8 cellular contexts compared by ENCODE assay signal in the genomic region with DNA sequence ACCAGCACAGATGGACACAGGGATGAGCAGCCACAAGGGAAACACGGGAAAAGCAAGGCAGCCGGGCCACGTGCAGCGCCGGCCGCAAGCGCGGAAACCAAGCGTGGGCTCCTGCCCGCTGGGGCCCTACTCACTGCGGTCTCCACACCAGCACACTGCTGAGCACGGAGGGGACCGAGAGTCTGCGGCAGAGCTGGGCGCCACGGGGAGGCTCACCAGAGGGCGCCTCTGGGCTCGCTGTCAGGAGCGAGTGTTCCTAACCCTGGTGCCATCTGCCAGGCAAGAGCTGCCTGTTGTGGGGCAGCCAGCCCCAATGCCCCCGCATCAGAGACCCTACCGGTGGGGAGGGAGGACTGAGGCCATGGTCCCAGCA. TPM values are rescaled to one million over a fixed set of nuclear protein-coding genes. Genes with fewer than 3 reads are reported as not detected.
DNase-seq lines count a peak whose midpoint lies in the region; ATAC-seq and TF ChIP-seq lines count a peak whose summit lies in the region.

No MANE protein-coding gene starts in this region.

- H3K9me3 Mint-ChIP-seq in CD8-positive, alpha-beta memory T cell: no peaks in the 10 kb centered on the region
- no peaks in the 10 kb centered on the region for H3K9me3 Mint-ChIP-seq in neural crest cell

- H3K4me3 ChIP-seq in CD8-positive, alpha-beta memory T cell (ENCODE audit: low read length): peak overlapping the region; percentile 75
- H3K4me3 ChIP-seq in esophagus (ENCODE audit: low read depth in 1 of 2, low read length in 2 of 2) (peak overlapping the region; percentile 30 to 32), stomach (peak overlapping the region; percentile 11 to 38 (median 20))

- peaks cover 5% of the 10 kb centered on the region for H3K36me3 ChIP-seq in CD8-positive, alpha-beta memory T cell (ENCODE audit: insufficient read depth, low read length)
- H3K36me3 ChIP-seq in esophagus (ENCODE audit: control insufficient read depth in 2 of 2, insufficient read depth in 2 of 2, low read length in 1 of 2) (peaks cover 7 to 39% of the 10 kb centered on the region in 2 donors), stomach (peaks cover 15 to 26% (median 23%) of the 10 kb centered on the region in 4 donors)

- TF ChIP-seq CTCF in neural crest cell (conservative IDR thresholded peaks at IDR 0.05) (peak; percentile 50), stomach (IDR thresholded peaks at IDR 0.05) (peak in 5 of 7 experiments; percentile 28 to 77 (median 46))

- no peak for TF ChIP-seq EP300 in stomach (IDR thresholded peaks at IDR 0.05)

- H3K27ac Mint-ChIP-seq in CD8-positive, alpha-beta memory T cell: peak overlapping the region; percentile 79 to 99 (median 92)
- no peak overlapping the region for H3K27ac Mint-ChIP-seq in neural crest cell (ENCODE audit: unreplicated experiment)

- H3K4me1 Mint-ChIP-seq in CD8-positive, alpha-beta memory T cell: peaks cover 29 to 52% (median 32%) of the 10 kb centered on the region in 3 donors
- peaks cover 23% of the 10 kb centered on the region for H3K4me1 Mint-ChIP-seq in neural crest cell

- CTCF ChIA-PET in CD8-positive, alpha-beta memory T cell (lab: Charles Lee): interaction anchor here (0.6 to 2.1 kb wide), 18 partner anchors 10 to 102 kb away, joined by 3 to 10 read pairs (median 4); a partner anchor contains a TSS

- H3K27me3 ChIP-seq in CD8-positive, alpha-beta memory T cell (ENCODE audit: insufficient read depth, low read length, poor library complexity, severe bottlenecking): no peaks in the 10 kb centered on the region
- H3K27me3 ChIP-seq in esophagus (ENCODE audit: control insufficient read depth in 1 of 2, insufficient read depth in 2 of 2, low read length in 2 of 2) (no peaks in the 10 kb centered on the region), stomach (no peaks in the 10 kb centered on the region)

- peaks cover 48% of the 10 kb centered on the region for H3K4me1 ChIP-seq in CD8-positive, alpha-beta memory T cell (ENCODE audit: insufficient read depth, low read length)
- H3K4me1 ChIP-seq in esophagus (ENCODE audit: control insufficient read depth in 2 of 2, insufficient read depth in 2 of 2, low read length in 1 of 2) (peaks cover 34 to 61% of the 10 kb centered on the region in 2 donors), stomach (peaks cover 50 to 77% (median 73%) of the 10 kb centered on the region in 4 donors)

- DNase-seq in CD8-positive, alpha-beta memory T cell: peak; percentile 60 to 81 (median 63)
- DNase-seq in NCI-H2171 treated with DMSO at 0.1 percent for 48 hours (lab: John Stamatoyannopoulos, UW) (peak; percentile 74), activated T-cell treated with anti-CD3 and anti-CD28 coated beads for 24 hours (ENCODE audit: low read depth) (peak; percentile 69), neural crest cell (ENCODE audit: low read depth, low spot score) (peak; percentile 36), stomach (peak; percentile 80), NCI-H226 (no peak)

- TF ChIP-seq POLR2A in stomach (IDR thresholded peaks at IDR 0.05): no peak

- H3K27ac ChIP-seq in CD8-positive, alpha-beta memory T cell (ENCODE audit: low read depth, low read length): peak overlapping the region; percentile 77
- H3K27ac ChIP-seq in esophagus (ENCODE audit: low read depth in 2 of 2, low read length in 1 of 2) (peak overlapping the region; percentile 88 to 96), stomach (peak overlapping the region; percentile 81 to 89 (median 83))

- 17 to 25% methylated on average over 21 of the region's 21 CpGs for WGBS in esophagus, 2 donors
- WGBS in stomach, 5 donors: 11 to 31% (median 23%) methylated on average over 18 to 21 of the region's 21 CpGs; no CpG with 5 or more reads in 1 of the 5 donors

- ATAC-seq in GM21528 (IDR thresholded peaks at IDR 0.05; ENCODE audit: low FRiP score, unreplicated experiment): peak; percentile 33

- H3K36me3 Mint-ChIP-seq in CD8-positive, alpha-beta memory T cell: peaks cover 0 to 25% (median 0%) of the 10 kb centered on the region in 3 donors
- no peaks in the 10 kb centered on the region for H3K36me3 Mint-ChIP-seq in neural crest cell (ENCODE audit: low read depth)

- POLR2A ChIA-PET in CD8-positive, alpha-beta memory T cell (lab: Charles Lee): interaction anchor here (1.0 to 1.4 kb wide), 6 partner anchors 10 to 123 kb away, joined by 3 to 9 read pairs (median 4); a partner anchor contains a TSS

- H3K4me3 Mint-ChIP-seq in CD8-positive, alpha-beta memory T cell: peak overlapping the region; percentile 80 to 97 (median 90)
- peak overlapping the region; percentile 49 for H3K4me3 Mint-ChIP-seq in neural crest cell

- intact Hi-C loops in stomach (cut with DNase I; ENCODE audit: low total_unique reads): no loop called here

- H3K27me3 Mint-ChIP-seq in CD8-positive, alpha-beta memory T cell: peaks cover 0 to 1% of the 10 kb centered on the region in 2 donors
- peaks cover 4% of the 10 kb centered on the region for H3K27me3 Mint-ChIP-seq in neural crest cell (ENCODE audit: low read depth)

- no peaks in the 10 kb centered on the region for H3K9me3 ChIP-seq in CD8-positive, alpha-beta memory T cell (ENCODE audit: low read length)
- H3K9me3 ChIP-seq in esophagus (ENCODE audit: control insufficient read depth in 2 of 2, insufficient read depth in 1 of 2, low read depth in 1 of 2, low read length in 1 of 2) (no peaks in the 10 kb centered on the region), stomach (no peaks in the 10 kb centered on the region)

RNA-seq across cellular contexts. Expression of a gene that starts 26.5 kb away (rescaled TPM):
- total RNA-seq in CD8-positive, alpha-beta memory T cell: 10 to 100 TPM; 17.0 to 18.3 TPM
- 8.4 TPM for polyA plus RNA-seq in CD8-positive, alpha-beta memory T cell
- 10 to 100 TPM; 13.5 to 15.5 TPM for polyA plus RNA-seq in esophagus
- 45.3 and 45.6 TPM in 2 replicates for total RNA-seq in neural crest cell
- total RNA-seq in stomach: 10 to 100 TPM in 2 of 5 donors, 1 to 10 TPM in 3; 2.2 to 24.5 (median 8.3) TPM
- 10 to 100 TPM; 20.4 to 25.0 (median 22.0) TPM for polyA plus RNA-seq in stomach

RNA-seq across cellular contexts. Expression of a gene that starts 30.5 kb away (rescaled TPM):
- total RNA-seq in CD8-positive, alpha-beta memory T cell: 10 to 100 TPM; 39.8 to 41.2 TPM
- 24.7 TPM for polyA plus RNA-seq in CD8-positive, alpha-beta memory T cell
- polyA plus RNA-seq in esophagus: 100 to 1,000 TPM; 123 to 242 TPM
- 85.9 and 95.3 TPM in 2 replicates for total RNA-seq in neural crest cell
- total RNA-seq in stomach: 100 to 1,000 TPM in 1 of 5 donors, 10 to 100 TPM in 4; 14.8 to 111 (median 26.3) TPM
- 10 to 100 TPM; 44.9 to 48.5 (median 46.0) TPM for polyA plus RNA-seq in stomach

RNA-seq across cellular contexts. Expression of a gene that starts 31.2 kb away (rescaled TPM):
- 1 to 10 TPM; 3.9 to 6.1 TPM for total RNA-seq in CD8-positive, alpha-beta memory T cell
- polyA plus RNA-seq in CD8-positive, alpha-beta memory T cell: 1.8 TPM
- 100 to 1,000 TPM in 1 of 2 donors, 10 to 100 TPM in 1; 99.2 to 126 TPM for polyA plus RNA-seq in esophagus
- 4.1 and 5.0 TPM in 2 replicates for total RNA-seq in neural crest cell
- total RNA-seq in stomach: 100 to 1,000 TPM in 1 of 5 donors, 10 to 100 TPM in 3, not detected in 1; 20.7 to 250 (median 35.1) TPM
- 10 to 100 TPM; 32.7 to 70.8 (median 52.4) TPM for polyA plus RNA-seq in stomach

RNA-seq across cellular contexts. Expression of a gene that starts 32.6 kb away (rescaled TPM):
- 10 to 100 TPM; 65.2 to 69.5 TPM for total RNA-seq in CD8-positive, alpha-beta memory T cell
- 5.8 TPM for polyA plus RNA-seq in CD8-positive, alpha-beta memory T cell
- 10 to 100 TPM; 10.8 to 11.7 TPM for polyA plus RNA-seq in esophagus
- total RNA-seq in neural crest cell: 117 and 120 TPM in 2 replicates
- total RNA-seq in stomach: 100 to 1,000 TPM in 1 of 5 donors, 10 to 100 TPM in 1, 1 to 10 TPM in 3; 1.8 to 100 (median 9.8) TPM
- 1 to 10 TPM; 5.4 to 7.2 (median 5.8) TPM for polyA plus RNA-seq in stomach

Comparison
In these comparisons a context has a peak if more than half of its experiments do, and no peak if none do; other contexts are left out.
1. H3K4me3 ChIP-seq: peak in every context shown above with its lines; median percentile 75 in CD8-positive, alpha-beta memory T cell; 31 in esophagus; 20 in stomach.